20 cellular contexts compared by ENCODE assay signal in the genomic region with DNA sequence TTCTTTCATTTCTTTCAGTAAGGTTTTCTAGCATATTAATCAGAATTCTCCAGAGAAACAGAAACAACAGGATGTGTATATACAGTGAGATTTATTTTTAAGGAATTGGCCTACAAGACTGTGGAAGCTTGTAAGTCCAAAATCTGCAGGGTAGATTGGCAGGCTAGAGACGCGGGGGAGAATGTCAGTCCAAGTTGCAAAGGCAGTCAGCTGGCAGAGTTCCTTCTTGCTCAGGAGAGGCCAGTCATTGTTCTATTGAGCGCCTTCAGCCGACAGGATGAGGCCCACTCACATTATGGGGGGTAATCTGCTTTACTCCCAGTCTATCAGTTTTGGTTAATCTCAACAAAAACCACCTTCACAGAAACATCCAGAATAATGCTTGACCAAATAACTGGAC.
"Had no signal": no experiment of that assay in that cellular context is flagged by ENCODE, and none has a peak within 500 bp of the region (broad histone marks: within the 10 kb centered on the region; RNA-seq: fewer than 3 reads in every experiment).

No MANE protein-coding gene starts in this region.

- H3K27me3 ChIP-seq: MG63 had no signal

- H3K9me3 ChIP-seq: MG63, SK-N-SH had no signal

- ATAC-seq: HepG2 had no signal

- H3K27ac ChIP-seq: RWPE1 had no signal

- DNase-seq: IMR-90, Karpas-422, KG1, MG63, NCI-H1092 treated with DMSO at 0.1 percent for 48 hours, NCI-H1436, NCI-H187, NCI-H2029, NCI-H2081 treated with DMSO at 0.1 percent for 48 hours, NCI-H2171, NCI-H226, NCI-H446, NCI-H510A, NCI-H524 treated with DMSO at 0.1 percent for 48 hours, NCI-H69, NCI-H774, SHP77, SK-N-SH had no signal

- H3K36me3 ChIP-seq: MG63 had no signal

- FAIRE-seq: HepG2 had no signal

- H3K4me3 ChIP-seq: MG63 had no signal
